Comparison of ENCODE assay signal across 8 cellular contexts in the genomic region with DNA sequence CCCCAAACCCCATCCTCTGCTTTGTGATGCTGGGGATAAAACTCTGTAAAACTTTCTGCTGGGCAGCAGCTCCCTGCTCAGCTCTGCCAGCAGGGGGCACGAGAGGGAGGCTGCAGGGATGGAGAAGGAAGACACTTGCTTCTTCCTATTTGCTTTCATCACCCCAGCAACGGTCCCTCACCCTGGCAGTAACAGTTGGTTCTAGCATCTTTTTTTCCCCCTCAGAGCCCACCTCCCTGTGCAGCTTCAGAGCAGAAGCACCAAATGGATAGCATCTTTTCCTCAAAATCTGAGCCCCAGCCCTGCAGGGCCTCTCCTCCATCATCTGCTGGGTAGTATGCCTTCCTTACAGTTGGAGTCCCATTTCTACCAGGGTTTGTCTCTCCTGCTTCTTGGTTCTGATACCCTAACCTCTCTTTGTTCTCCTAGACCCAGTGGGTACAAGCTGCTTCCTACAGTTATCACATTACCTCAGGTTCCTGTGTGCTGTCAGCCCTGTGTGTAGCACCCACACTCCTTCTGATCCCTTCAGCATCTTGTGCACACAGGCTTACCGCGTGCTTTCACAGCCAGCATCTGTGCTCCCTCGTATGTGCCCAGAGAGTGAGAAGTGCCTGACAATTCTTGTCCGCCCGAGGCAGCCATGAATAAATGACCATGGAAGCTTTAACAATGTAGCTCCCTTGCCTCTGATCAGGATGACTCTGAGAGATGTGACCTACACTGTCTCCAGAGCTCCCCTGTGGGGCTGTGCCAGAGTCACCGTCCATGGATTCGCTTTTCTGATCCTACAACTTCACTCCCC. TPM values are rescaled to one million over a fixed set of nuclear protein-coding genes. Genes with fewer than 3 reads are reported as not detected.
DNase-seq lines count a peak whose midpoint lies in the region; ATAC-seq, FAIRE-seq and TF ChIP-seq lines count a peak whose summit lies in the region.

No MANE protein-coding gene starts in this region.

- intact Hi-C loops in OCI-LY7 (cut with micrococcal nuclease; ENCODE audit: unreplicated experiment) = loop anchor here (1.0 to 2.0 kb wide), 2 partner anchors 135 to 191 kb away; no protein-coding TSS in a partner anchor

- H2AFZ ChIP-seq in OCI-LY7 (ENCODE audit: low read length) = no peak overlapping the region

- H3K27me3 Mint-ChIP-seq in natural killer cell treated with Interleukin-12 subunit alpha and Interleukin-12 subunit beta and Interleukin-15 and Interleukin-18, amount 100 ng/mL, for 72 hours = no peaks in the 10 kb centered on the region

- H3K9me3 Mint-ChIP-seq in natural killer cell treated with Interleukin-12 subunit alpha and Interleukin-12 subunit beta and Interleukin-15 and Interleukin-18, amount 100 ng/mL, for 72 hours = no peaks in the 10 kb centered on the region

- no peaks in the 10 kb centered on the region for H3K9me2 ChIP-seq in OCI-LY7 (ENCODE audit: insufficient read depth, low read length)

- POLR2A ChIA-PET in AG04449 (lab: Yijun Ruan, JAX) (no interaction called here), OCI-LY7 (lab: Charles Lee) (interaction anchor here (0.6 kb wide), 1 partner anchor 441 kb away, joined by 3 read pairs; no protein-coding TSS in a partner anchor)

- H3K27ac ChIP-seq in OCI-LY7 (ENCODE audit: low read depth, low read length, poor library complexity, severe bottlenecking) (no peak overlapping the region), epithelial cell of prostate (peak overlapping the region; percentile 9)

- peak; percentile 65 for ATAC-seq in HG03565 (IDR thresholded peaks at IDR 0.05; ENCODE audit: unreplicated experiment)
- peak; percentile 88 to 90 for ATAC-seq in natural killer cell treated with Interleukin-12 subunit alpha and Interleukin-12 subunit beta and Interleukin-15 and Interleukin-18, amount 100 ng/mL, for 72 hours

- H3K36me3 Mint-ChIP-seq in natural killer cell treated with Interleukin-12 subunit alpha and Interleukin-12 subunit beta and Interleukin-15 and Interleukin-18, amount 100 ng/mL, for 72 hours = peaks cover 13% of the 10 kb centered on the region

- peak overlapping the region; percentile 71 to 85 for H3K27ac Mint-ChIP-seq in natural killer cell treated with Interleukin-12 subunit alpha and Interleukin-12 subunit beta and Interleukin-15 and Interleukin-18, amount 100 ng/mL, for 72 hours

- H3K36me3 ChIP-seq in OCI-LY7 (ENCODE audit: insufficient read depth, low read length) = peaks cover 100% of the 10 kb centered on the region

- FAIRE-seq in GM18507 (lab: Jason Lieb, UNC) = peak; percentile 90

- DNase-seq in AG04449 (ENCODE audit: low read depth, low spot score) (peak; percentile 21), GM18507 (ENCODE audit: extremely low spot score, insufficient read length, low read depth) (peak; percentile 65), OCI-LY7 (ENCODE audit: low spot score) (peak; percentile 70), activated T-cell treated with anti-CD3 and anti-CD28 coated beads for 4 hours (peak; percentile 77), epithelial cell of prostate (ENCODE audit: low read depth, low spot score) (peak; percentile 16)
- DNase-seq in natural killer cell treated with Interleukin-12 subunit alpha and Interleukin-12 subunit beta and Interleukin-15 and Interleukin-18, amount 100 ng/mL, for 72 hours (ENCODE audit: low spot score) = peak; percentile 89
- peak; percentile 36 to 68 (median 60) for DNase-seq in stimulated activated naive CD4-positive, alpha-beta T cell (lab: John Stamatoyannopoulos, UW)

- H3K4me1 ChIP-seq in OCI-LY7 (ENCODE audit: insufficient read depth, low read length, poor library complexity, severe bottlenecking) = peaks cover 7% of the 10 kb centered on the region

- peaks cover 36 to 40% of the 10 kb centered on the region in 2 donors for H3K4me1 Mint-ChIP-seq in natural killer cell treated with Interleukin-12 subunit alpha and Interleukin-12 subunit beta and Interleukin-15 and Interleukin-18, amount 100 ng/mL, for 72 hours (ENCODE audit: low read depth in 2 of 2)

- H3K4me3 ChIP-seq in AG04449 (ENCODE audit: low read depth, low read length) (no peak overlapping the region), OCI-LY7 (ENCODE audit: low read depth, low read length, poor library complexity, severe bottlenecking) (no peak overlapping the region)

- H4K20me1 ChIP-seq in OCI-LY7 (ENCODE audit: insufficient read depth, low read length) = peaks cover 12% of the 10 kb centered on the region; the same call in 1 of the 2 replicates

- BruUV-seq in OCI-LY7 (replicated peaks; lab: Mats Ljungman, UMichigan) = no TSS peak

- CTCF ChIA-PET in AG04449 (lab: Yijun Ruan, JAX) (interaction anchor here (0.6 to 17.0 kb wide), 56 partner anchors 11 to 639 kb away, joined by 3 to 688 read pairs (median 4); a partner anchor contains a TSS), OCI-LY7 (lab: Charles Lee; ENCODE audit: unreplicated experiment) (interaction anchor here (0.6 to 4.0 kb wide), 5 partner anchors 14 to 666 kb away, joined by 3 to 19 read pairs (median 3); no protein-coding TSS in a partner anchor)

- 0 out of 2 replicates have a peak, but pooled peaks cover 4% of the 10 kb centered on the region for H3K9me3 ChIP-seq in OCI-LY7 (ENCODE audit: low read length)

- H3K4me3 Mint-ChIP-seq in natural killer cell treated with Interleukin-12 subunit alpha and Interleukin-12 subunit beta and Interleukin-15 and Interleukin-18, amount 100 ng/mL, for 72 hours = peak overlapping the region; percentile 54

- no peak overlapping the region for H3K4me2 ChIP-seq in OCI-LY7 (ENCODE audit: low read length)

- H3K79me2 ChIP-seq in OCI-LY7 (ENCODE audit: insufficient read depth, low read depth, low read length) = peaks cover 44% of the 10 kb centered on the region; the same call in 1 of the 2 replicates

- peak; percentile 99 for TF ChIP-seq CTCF in AG04449 (IDR thresholded peaks at IDR 0.05; ENCODE audit: insufficient read depth, low read length, missing control alignments)
- TF ChIP-seq CTCF in OCI-LY7 (conservative IDR thresholded peaks at IDR 0.05; ENCODE audit: low read length) = peak; percentile 96

RNA-seq across cellular contexts. Expression of a gene that starts 14.5 kb away (rescaled TPM):
- 28.8 and 31.8 TPM in 2 replicates for total RNA-seq in OCI-LY7 (2014; rRNA removed; shearing (Covaris generic))
- total RNA-seq in OCI-LY7 (2022) = 61.8 and 77.3 TPM in 2 replicates
- 10 to 100 TPM; 26.8 to 45.7 TPM for total RNA-seq in natural killer cell treated with Interleukin-12 subunit alpha and Interleukin-12 subunit beta and Interleukin-15 and Interleukin-18, amount 100 ng/mL, for 72 hours

RNA-seq across cellular contexts. Expression of a gene that starts 29.1 kb away (rescaled TPM):
- total RNA-seq in OCI-LY7 (2014; rRNA removed; shearing (Covaris generic)) = not detected in 2 replicates
- total RNA-seq in OCI-LY7 (2022) = not detected in 2 replicates
- not detected for total RNA-seq in natural killer cell treated with Interleukin-12 subunit alpha and Interleukin-12 subunit beta and Interleukin-15 and Interleukin-18, amount 100 ng/mL, for 72 hours

RNA-seq across cellular contexts. Expression of a gene that starts 34.3 kb away (rescaled TPM):
- total RNA-seq in OCI-LY7 (2014; rRNA removed; shearing (Covaris generic)) = not detected in 2 replicates
- not detected in 2 replicates for total RNA-seq in OCI-LY7 (2022)
- 10 to 100 TPM in 1 of 2 donors, under 1 TPM in 1; 0.25 to 12.3 TPM for total RNA-seq in natural killer cell treated with Interleukin-12 subunit alpha and Interleukin-12 subunit beta and Interleukin-15 and Interleukin-18, amount 100 ng/mL, for 72 hours

Comparison
In these comparisons a context has a peak if more than half of its experiments do, and no peak if none do; other contexts are left out.
1. DNase-seq: peak in every context shown above with its lines; median percentile 89 in natural killer cell treated with Interleukin-12 subunit alpha and Interleukin-12 subunit beta and Interleukin-15 and Interleukin-18, amount 100 ng/mL, for 72 hours; 77 in activated T-cell treated with anti-CD3 and anti-CD28 coated beads for 4 hours; 70 in OCI-LY7; 65 in GM18507; 60 in stimulated activated naive CD4-positive, alpha-beta T cell; 21 in AG04449; 16 in epithelial cell of prostate.